Comparison of ENCODE assay signal across 8 cellular contexts in the genomic region with DNA sequence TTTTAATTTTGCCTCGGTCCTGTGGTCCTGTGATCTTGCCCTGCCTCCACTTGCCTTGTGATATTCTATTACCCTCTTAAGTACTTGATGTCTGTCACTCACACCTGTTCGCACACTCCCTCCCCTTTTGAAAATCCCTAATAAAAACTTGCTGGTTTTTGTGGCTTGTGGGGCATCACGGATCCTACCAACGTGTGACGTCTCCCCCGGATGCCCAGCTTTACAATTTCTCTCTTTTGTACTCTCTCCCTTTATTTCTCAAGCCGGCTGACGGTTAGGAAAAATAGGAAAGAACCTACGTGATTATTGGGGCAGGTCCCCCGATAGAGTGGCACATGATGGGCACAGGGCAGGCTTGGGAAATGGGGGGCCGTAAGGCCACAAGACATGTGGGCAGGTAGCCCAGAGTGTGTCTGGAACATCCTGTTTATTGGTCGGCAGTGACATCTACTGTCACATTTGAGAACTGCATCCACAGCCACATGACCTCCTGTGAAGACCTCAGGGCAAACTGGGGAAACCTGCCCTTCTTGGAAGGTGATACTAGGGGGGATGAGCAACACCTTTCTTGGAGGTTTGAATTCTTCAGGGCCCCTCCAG. TPM values are rescaled to one million over a fixed set of nuclear protein-coding genes. Genes with fewer than 3 reads are reported as not detected.
A peak's percentile ranks its signal among the peaks of the same experiment; 100 is the strongest.
DNase-seq lines count a peak whose midpoint lies in the region; ATAC-seq and TF ChIP-seq lines count a peak whose summit lies in the region.
"Not testable (repeated sequence)": the region's sequence is repeated elsewhere in the genome, so short reads cannot be mapped to it uniquely, and the experiment has no call there.

No MANE protein-coding gene starts in this region.

- H3K27me3 ChIP-seq in BE2C; HAP-1 (ENCODE audit: low read depth); gastroesophageal sphincter: not testable (repeated sequence)

- in situ Hi-C loops in HAP-1 (cut with MboI; ENCODE audit: low sequenced_read_pairs): loop anchor here (10.0 kb wide), 2 partner anchors 92 to 412 kb away; no protein-coding TSS in a partner anchor

- peak overlapping the region in 1 of 6 donors; percentile 59 for H3K27ac Mint-ChIP-seq in naive B cell

- H3K27ac ChIP-seq in gastroesophageal sphincter: not testable (repeated sequence)

- not testable (repeated sequence) for H3K9me3 Mint-ChIP-seq in naive B cell

- not testable (repeated sequence) for H3K4me3 ChIP-seq in BE2C (ENCODE audit: low read depth, low read length); HAP-1; gastroesophageal sphincter

- H3K4me1 Mint-ChIP-seq in naive B cell: not testable (repeated sequence)

- H3K4me1 ChIP-seq in BE2C, HAP-1: not testable (repeated sequence)
- peaks cover 0 to 12% (median 0%) of the 10 kb centered on the region in 3 donors for H3K4me1 ChIP-seq in gastroesophageal sphincter

- peak overlapping the region in 1 of 8 donors; percentile 73 for H3K4me3 Mint-ChIP-seq in naive B cell

- H3K36me3 Mint-ChIP-seq in naive B cell: not testable (repeated sequence)

- H3K9me3 ChIP-seq in BE2C, HAP-1, gastroesophageal sphincter: not testable (repeated sequence)

- peak; percentile 66 for ATAC-seq in gastroesophageal sphincter
- peak; percentile 90 to 94 for ATAC-seq in naive B cell (ENCODE audit: low read depth in 2 of 2)

- not testable (repeated sequence) for TF ChIP-seq POLR2A in gastroesophageal sphincter (IDR thresholded peaks at IDR 0.05)

- H3K27me3 Mint-ChIP-seq in naive B cell: not testable (repeated sequence)

- not testable (repeated sequence) for H3K36me3 ChIP-seq in BE2C; HAP-1 (replicated peaks); gastroesophageal sphincter

- DNase-seq in BE2C (peak; percentile 81), HAP-1 (ENCODE audit: low spot score in 2 of 2) (peak; percentile 68 to 93), NCI-H2227 (lab: John Stamatoyannopoulos, UW; ENCODE audit: unreplicated experiment) (peak; percentile 63), UCSD-AML1 (lab: John Stamatoyannopoulos, UW; ENCODE audit: unreplicated experiment) (peak; percentile 45), naive B cell (peak; percentile 73)
- peak; percentile 63 for DNase-seq in activated naive CD8-positive, alpha-beta T cell treated with anti-CD3 and anti-CD28 coated beads, Interleukin-2, amount 50 U/mL, for 16 hours (ENCODE audit: low read depth, low spot score)
- peak; percentile 74 for DNase-seq in stimulated activated CD8-positive, alpha-beta memory T cell treated with anti-CD3 and anti-CD28 coated beads, Interleukin-12 subunit alpha, Interleukin-12 subunit beta, amount 100 ng/mL, for 1 hour (ENCODE audit: low read depth)

- TF ChIP-seq CTCF in BE2C (IDR thresholded peaks at IDR 0.05; ENCODE audit: low read depth, low read length) (peak; percentile 77), gastroesophageal sphincter (IDR thresholded peaks at IDR 0.05) (peak; percentile 57 to 95 (median 86))

- 16 to 24% methylated on average over 5 to 9 of the region's 12 CpGs for WGBS in gastroesophageal sphincter (ENCODE audit: low coverage in 1 of 2), 2 donors

- not testable (repeated sequence) for TF ChIP-seq EP300 in gastroesophageal sphincter (IDR thresholded peaks at IDR 0.05)

RNA-seq across cellular contexts. Expression of gene GSTT2B, which starts 4.6 kb away (rescaled TPM):
- polyA plus RNA-seq in BE2C (2012; ENCODE audit: insufficient read depth, insufficient read length, low read depth): 60.1 TPM
- total RNA-seq in gastroesophageal sphincter: 10 to 100 TPM in 2 of 4 donors, not detected in 2; 10.8 to 12.3 TPM
- polyA plus RNA-seq in naive B cell (ENCODE audit: low read depth in 6 of 6): not detected

RNA-seq across cellular contexts. Expression of gene DDTL, which starts 10.3 kb away (rescaled TPM):
- 17.0 TPM for polyA plus RNA-seq in BE2C (2012; ENCODE audit: insufficient read depth, insufficient read length, low read depth)
- 1 to 10 TPM in 2 of 4 donors, not detected in 2; 2.2 to 3.4 TPM for total RNA-seq in gastroesophageal sphincter
- polyA plus RNA-seq in naive B cell (ENCODE audit: low read depth in 6 of 6): 1 to 10 TPM in 5 of 6 donors, under 1 TPM in 1; 0.89 to 5.3 (median 1.3) TPM

RNA-seq across cellular contexts. Expression of gene DDT, which starts 17.8 kb away (rescaled TPM):
- polyA plus RNA-seq in BE2C (2012; ENCODE audit: insufficient read depth, insufficient read length, low read depth): 719 TPM
- total RNA-seq in gastroesophageal sphincter: 100 to 1,000 TPM; 100 to 136 (median 123) TPM
- 100 to 1,000 TPM; 111 to 156 (median 127) TPM for polyA plus RNA-seq in naive B cell (ENCODE audit: low read depth in 6 of 6)

RNA-seq across cellular contexts. Expression of gene GSTT2, which starts 23.5 kb away (rescaled TPM):
- 6.9 TPM for polyA plus RNA-seq in BE2C (2012; ENCODE audit: insufficient read depth, insufficient read length, low read depth)
- total RNA-seq in gastroesophageal sphincter: 1 to 10 TPM in 1 of 4 donors, not detected in 3; 3.0 TPM
- not detected for polyA plus RNA-seq in naive B cell (ENCODE audit: low read depth in 6 of 6)

RNA-seq across cellular contexts. Expression of gene GSTT4, which starts 48.9 kb away (rescaled TPM):
- polyA plus RNA-seq in BE2C (2012; ENCODE audit: insufficient read depth, insufficient read length, low read depth): not detected
- under 1 TPM in 1 of 4 donors, not detected in 3; 0.23 TPM for total RNA-seq in gastroesophageal sphincter
- not detected for polyA plus RNA-seq in naive B cell (ENCODE audit: low read depth in 6 of 6)
